8 cellular contexts compared by ENCODE assay signal in genomic region chr16:85390511-85391174, GRCh38.
DNase-seq lines count a peak whose midpoint lies in the region; ATAC-seq, FAIRE-seq and TF ChIP-seq lines count a peak whose summit lies in the region.

No MANE protein-coding gene starts in this region.

- H3K4me3 Mint-ChIP-seq in activated CD4-positive, alpha-beta T cell treated with anti-CD3 and anti-CD28 coated beads for 36 hours, result no peak overlapping the region

- no peaks in the 10 kb centered on the region for H3K9me3 Mint-ChIP-seq in activated CD4-positive, alpha-beta T cell treated with anti-CD3 and anti-CD28 coated beads for 36 hours (ENCODE audit: low read depth)

- intact Hi-C loops in activated CD4-positive, alpha-beta T cell treated with anti-CD3 and anti-CD28 coated beads for 36 hours (cut with DNase I, micrococcal nuclease), result no loop called here
- intact Hi-C loops in kidney (cut with DNase I), result no loop called here

- H3K36me3 Mint-ChIP-seq in activated CD4-positive, alpha-beta T cell treated with anti-CD3 and anti-CD28 coated beads for 36 hours (ENCODE audit: low read depth), result no peaks in the 10 kb centered on the region

- H3K9ac ChIP-seq in adipocyte (ENCODE audit: low read length) (peak overlapping the region; percentile 71), kidney (ENCODE audit: low read length in 2 of 2) (no peak overlapping the region)

- H3K4me1 Mint-ChIP-seq in activated CD4-positive, alpha-beta T cell treated with anti-CD3 and anti-CD28 coated beads for 36 hours, result no peaks in the 10 kb centered on the region

- H3K36me3 ChIP-seq in adipocyte (ENCODE audit: control insufficient read depth, insufficient read depth, low read length, severe bottlenecking) (no peaks in the 10 kb centered on the region), kidney (ENCODE audit: control insufficient read depth in 1 of 2, insufficient read depth in 2 of 2, low read length in 2 of 2) (no peaks in the 10 kb centered on the region)

- POLR2A ChIA-PET in activated CD4-positive, alpha-beta T cell treated with anti-CD3 and anti-CD28 coated beads for 36 hours (lab: Charles Lee), result no interaction called here

- no peak for ATAC-seq in activated CD4-positive, alpha-beta T cell treated with anti-CD3 and anti-CD28 coated beads for 36 hours

- H3K27ac ChIP-seq in kidney (ENCODE audit: low read depth in 2 of 2, low read length in 2 of 2), result no peak overlapping the region

- H3K4me1 ChIP-seq in adipocyte (ENCODE audit: control insufficient read depth, insufficient read depth, low read length) (peaks cover 34% of the 10 kb centered on the region), kidney (ENCODE audit: control insufficient read depth in 1 of 2, insufficient read depth in 1 of 2, low read depth in 1 of 2, low read length in 2 of 2) (peaks cover 15 to 17% of the 10 kb centered on the region in 2 donors)

- no peak overlapping the region for H3K27ac Mint-ChIP-seq in activated CD4-positive, alpha-beta T cell treated with anti-CD3 and anti-CD28 coated beads for 36 hours

- no peaks in the 10 kb centered on the region for H3K9me3 ChIP-seq in adipocyte (ENCODE audit: control insufficient read depth, low read length)
- H3K9me3 ChIP-seq in kidney (ENCODE audit: control insufficient read depth in 1 of 2, low read length in 2 of 2), result no peaks in the 10 kb centered on the region

- CTCF ChIA-PET in activated CD4-positive, alpha-beta T cell treated with anti-CD3 and anti-CD28 coated beads for 36 hours (lab: Charles Lee), result interaction anchor here (0.7 to 2.7 kb wide), 4 partner anchors 11 to 225 kb away, joined by 3 to 9 read pairs (median 4); no protein-coding TSS in a partner anchor

- no peak overlapping the region for H3K4me3 ChIP-seq in adipocyte (ENCODE audit: low read length)
- H3K4me3 ChIP-seq in kidney (ENCODE audit: low read length in 2 of 2), result no peak overlapping the region

- peak; percentile 3 for DNase-seq in activated CD4-positive, alpha-beta T cell treated with anti-CD3 and anti-CD28 coated beads for 36 hours
- DNase-seq in activated CD4-positive, alpha-beta T cell treated with anti-CD3 and anti-CD28 coated beads, Interleukin-2, amount 50 U/mL, for 4 hours, result no peak
- DNase-seq in adipocyte (ENCODE audit: low read depth) (no peak), kidney (peak; percentile 87), urothelium cell line (ENCODE audit: low spot score) (peak; percentile 92), foreskin melanocyte (no peak), ecto neural progenitor cell (ENCODE audit: low spot score) (no peak)
- DNase-seq in activated CD4-positive, alpha-beta T cell treated with anti-CD3 and anti-CD28 coated beads for 4 hours, result no peak

- no peak for FAIRE-seq in kidney (lab: Jason Lieb, UNC)
- peak; percentile 92 for FAIRE-seq in urothelium cell line (lab: Jason Lieb, UNC)

- no peaks in the 10 kb centered on the region for H3K27me3 ChIP-seq in adipocyte (replicated peaks; ENCODE audit: control insufficient read depth, insufficient read depth, low read length)

- H3K27me3 Mint-ChIP-seq in activated CD4-positive, alpha-beta T cell treated with anti-CD3 and anti-CD28 coated beads for 36 hours, result peaks cover 4% of the 10 kb centered on the region

- no peak for TF ChIP-seq CTCF in kidney (IDR thresholded peaks at IDR 0.05; ENCODE audit: borderline replicate concordance, extremely low read depth, insufficient read depth)

Comparison
In these comparisons a context has a peak if more than half of its experiments do, and no peak if none do; other contexts are left out.
1. DNase-seq: peak in activated CD4-positive, alpha-beta T cell treated with anti-CD3 and anti-CD28 coated beads for 36 hours (single experiment), kidney (single experiment) and urothelium cell line (single experiment); none in activated CD4-positive, alpha-beta T cell treated with anti-CD3 and anti-CD28 coated beads, Interleukin-2, amount 50 U/mL, for 4 hours (0 of 2), adipocyte (single experiment), foreskin melanocyte (single experiment), activated CD4-positive, alpha-beta T cell treated with anti-CD3 and anti-CD28 coated beads for 4 hours (0 of 2) and ecto neural progenitor cell (single experiment).